In genomic region chr19:2548966-2549365, GRCh38 we compare ENCODE assay signal across 18 cellular contexts.
DNase-seq lines count a peak whose midpoint lies in the region; ATAC-seq and TF ChIP-seq lines count a peak whose summit lies in the region.
"Had no signal": no experiment of that assay in that cellular context is flagged by ENCODE, and none has a peak within 500 bp of the region (broad histone marks: within the 10 kb centered on the region; RNA-seq: fewer than 3 reads in every experiment).

No MANE protein-coding gene starts in this region.

- no peak for ATAC-seq in right lobe of liver
- ATAC-seq in GM18873 (IDR thresholded peaks at IDR 0.05; ENCODE audit: low FRiP score, unreplicated experiment) = no peak
- ATAC-seq in HG03135 (IDR thresholded peaks at IDR 0.05; ENCODE audit: unreplicated experiment) = no peak
- ATAC-seq: T-helper 17 cell had no signal

- no peak for TF ChIP-seq POLR2A in right lobe of liver (IDR thresholded peaks at IDR 0.05)

- no peaks in the 10 kb centered on the region for H3K9me3 ChIP-seq in right lobe of liver
- H3K9me3 ChIP-seq: adrenal gland, prostate gland had no signal

- no peaks in the 10 kb centered on the region for H3K36me3 ChIP-seq in right lobe of liver
- H3K36me3 ChIP-seq: adrenal gland, prostate gland, SJSA1 had no signal

- intact Hi-C loops in right lobe of liver (cut with DNase I) = no loop called here

- peaks cover 0 to 31% (median 16%) of the 10 kb centered on the region in 4 donors for H3K4me1 ChIP-seq in right lobe of liver

- peak overlapping the region; percentile 77 for H3K27ac ChIP-seq in HL-60 (replicated peaks)
- H3K27ac ChIP-seq in caudate nucleus (ENCODE audit: low read depth, low read length) = peak overlapping the region; percentile 89
- H3K27ac ChIP-seq in right lobe of liver = peak overlapping the region; percentile 36 to 64 (median 60)
- peak overlapping the region; percentile 85 for H3K27ac ChIP-seq in substantia nigra (ENCODE audit: low read depth, low read length, poor library complexity, severe bottlenecking)
- H3K27ac ChIP-seq: prostate gland had no signal

- H3K27me3 ChIP-seq in HL-60 (ENCODE audit: insufficient read depth, poor library complexity, severe bottlenecking) (no peaks in the 10 kb centered on the region), right lobe of liver (no peaks in the 10 kb centered on the region)
- H3K27me3 ChIP-seq: adrenal gland, SJSA1 had no signal

- 83% methylated on average over 8 of the region's 11 CpGs for WGBS in right lobe of liver (ENCODE audit: insufficient coverage, low coverage, low lambda C conversion rate, missing lambda C conversion rate)

- DNase-seq in HL-60 (ENCODE audit: low read depth in 1 of 2, low spot score in 1 of 2) (no peak), caudate nucleus (lab: John Stamatoyannopoulos, UW) (no peak), right lobe of liver (peak in 1 of 3 donors; percentile 12), substantia nigra (lab: John Stamatoyannopoulos, UW) (no peak), activated gamma-delta T cell treated with Interleukin-2 at 50 U/mL for 16 hours (no peak)
- DNase-seq: activated CD8-positive, alpha-beta memory T cell treated with anti-CD3 and anti-CD28 coated beads, Interleukin-2, amount 50 U/mL, for 48 hours; CD4-positive, alpha-beta memory T cell; central memory CD4-positive, alpha-beta T cell; DMS53; erythroblast; NCI-H1092; NCI-H2029 treated with DMSO at 0.1 percent for 48 hours; T-helper 17 cell had no signal

- H3K4me3 ChIP-seq in HL-60 (replicated peaks; ENCODE audit: insufficient read depth, low read length) = no peak overlapping the region
- H3K4me3 ChIP-seq in right lobe of liver = no peak overlapping the region
- H3K4me3 ChIP-seq: adrenal gland, prostate gland, SJSA1 had no signal

- no peak for TF ChIP-seq CTCF in HL-60 (IDR thresholded peaks at IDR 0.05; ENCODE audit: insufficient read depth, low read length)
- no peak for TF ChIP-seq CTCF in right lobe of liver (IDR thresholded peaks at IDR 0.05)
